In genomic region chr11:132402056-132402684, GRCh38 we compare ENCODE assay signal across 8 cellular contexts.
DNase-seq lines count a peak whose midpoint lies in the region; ATAC-seq and TF ChIP-seq lines count a peak whose summit lies in the region.

No MANE protein-coding gene starts in this region.

- H3K27ac ChIP-seq in right atrium auricular region (no peak overlapping the region), thyroid gland (no peak overlapping the region)

- no peak for TF ChIP-seq POLR2A in thyroid gland (IDR thresholded peaks at IDR 0.05)

- WGBS in thyroid gland, 2 donors, result 18 to 23% methylated on average over 8 of the region's 8 CpGs

- no peaks in the 10 kb centered on the region for H3K9me3 ChIP-seq in right atrium auricular region
- no peaks in the 10 kb centered on the region for H3K9me3 ChIP-seq in thyroid gland

- H3K4me1 ChIP-seq in right atrium auricular region (no peaks in the 10 kb centered on the region), thyroid gland (peaks cover 0 to 4% of the 10 kb centered on the region in 2 donors)

- peak; percentile 28 for DNase-seq in EL
- peak; percentile 5 for DNase-seq in M059J (ENCODE audit: low read depth)
- peak; percentile 56 for DNase-seq in SW480 (ENCODE audit: low spot score)
- DNase-seq in right atrium auricular region (ENCODE audit: low spot score), result no peak
- DNase-seq in thyroid gland, result peak; percentile 12 to 19
- DNase-seq in mucosa of gallbladder (ENCODE audit: low spot score), result no peak

- intact Hi-C loops in thyroid gland (cut with DNase I), result no loop called here

- H3K36me3 ChIP-seq in right atrium auricular region (no peaks in the 10 kb centered on the region), thyroid gland (no peaks in the 10 kb centered on the region)

- ATAC-seq in GM21576 (IDR thresholded peaks at IDR 0.05; ENCODE audit: unreplicated experiment) (peak; percentile 94), HG03139 (IDR thresholded peaks at IDR 0.05; ENCODE audit: unreplicated experiment) (no peak)

- no peak overlapping the region for H3K4me3 ChIP-seq in right atrium auricular region
- H3K4me3 ChIP-seq in thyroid gland (replicated peaks in 1 of 3), result no peak overlapping the region

- TF ChIP-seq CTCF in right atrium auricular region (IDR thresholded peaks at IDR 0.05) (peak; percentile 24 to 67), thyroid gland (IDR thresholded peaks at IDR 0.05) (peak in 1 of 6 experiments; percentile 18)

- H3K27me3 ChIP-seq in right atrium auricular region (no peaks in the 10 kb centered on the region), thyroid gland (no peaks in the 10 kb centered on the region)

Comparison
In these comparisons a context has a peak if more than half of its experiments do, and no peak if none do; other contexts are left out.
1. DNase-seq: peak in EL (single experiment), M059J (single experiment), SW480 (single experiment) and thyroid gland (2 of 2); none in right atrium auricular region (single experiment) and mucosa of gallbladder (single experiment).